In genomic region chr7:25950488-25951413, GRCh38 we compare ENCODE assay signal across 8 cellular contexts.
A peak's percentile ranks its signal among the peaks of the same experiment; 100 is the strongest.
DNase-seq lines count a peak whose midpoint lies in the region; ATAC-seq and TF ChIP-seq lines count a peak whose summit lies in the region.

No MANE protein-coding gene starts in this region.

- H3K4me1 ChIP-seq in left lung = peaks cover 5 to 27% of the 10 kb centered on the region in 2 donors

- in situ Hi-C loops in GM18951 (cut with MboI; ENCODE audit: low sequenced_read_pairs, unreplicated experiment) = no loop called here

- peaks cover 0 to 37% of the 10 kb centered on the region in 2 donors for H3K27me3 ChIP-seq in left lung

- peak overlapping the region in 1 of 2 donors; percentile 53 for H3K27ac ChIP-seq in left lung

- H3K4me3 ChIP-seq in left lung = peak overlapping the region; percentile 65 to 66

- no peaks in the 10 kb centered on the region for H3K9me3 ChIP-seq in left lung

- DNase-seq in AG09319 (ENCODE audit: extremely low read depth, low read depth) (peak; percentile 52), NCI-H2227 (lab: John Stamatoyannopoulos, UW; ENCODE audit: unreplicated experiment) (peak; percentile 96), dedifferentiated amniotic fluid mesenchymal stem cell (ENCODE audit: extremely low spot score) (peak; percentile 49), left lung (peak; percentile 96)
- DNase-seq in activated CD4-positive, alpha-beta T cell treated with anti-CD3 and anti-CD28 coated beads for 4 hours = peak; percentile 86 to 87
- peak; percentile 67 to 73 for DNase-seq in stimulated activated CD4-positive, alpha-beta T cell treated with anti-CD3 and anti-CD28 coated beads, Interleukin-2, amount 100 ng/mL, for 48 hours

- no peaks in the 10 kb centered on the region for H3K36me3 ChIP-seq in left lung

- peak; percentile 75 for TF ChIP-seq POLR2A in GM18951 (IDR thresholded peaks at IDR 0.05; ENCODE audit: extremely low read depth, insufficient read depth, insufficient read length)

- ATAC-seq in HG03159 (IDR thresholded peaks at IDR 0.05; ENCODE audit: unreplicated experiment) = peak; percentile 87
- peak; percentile 95 for ATAC-seq in left lung

- intact Hi-C loops in left lung (cut with DNase I) = no loop called here

- no peak for TF ChIP-seq CTCF in AG09319 (IDR thresholded peaks at IDR 0.05; ENCODE audit: low read depth, low read length)
- TF ChIP-seq CTCF in left lung (IDR thresholded peaks at IDR 0.05) = no peak
